27 cellular contexts compared by ENCODE assay signal in genomic region chr17:40717776-40718175, GRCh38. TPM values are rescaled to one million over a fixed set of nuclear protein-coding genes. Genes with fewer than 3 reads are reported as not detected.
DNase-seq lines count a peak whose midpoint lies in the region; ATAC-seq and TF ChIP-seq lines count a peak whose summit lies in the region.
"Had no signal": no experiment of that assay in that cellular context is flagged by ENCODE, and none has a peak within 500 bp of the region (broad histone marks: within the 10 kb centered on the region; RNA-seq: fewer than 3 reads in every experiment).

No MANE protein-coding gene starts in this region.

- H3K18ac ChIP-seq in mesenchymal stem cell (ENCODE audit: low read depth in 1 of 2, low read length in 2 of 2), result no peak overlapping the region

- H3K4me1 ChIP-seq in neural progenitor cell (no peaks in the 10 kb centered on the region), gastrocnemius medialis (no peaks in the 10 kb centered on the region), mesenchymal stem cell (ENCODE audit: control insufficient read depth, insufficient read depth, low read depth, low read length) (peaks cover 11% of the 10 kb centered on the region)
- H3K4me1 ChIP-seq: BE2C, BLaER1 had no signal

- H3F3A ChIP-seq in neural progenitor cell (ENCODE audit: low read depth), result no peaks in the 10 kb centered on the region

- H4K8ac ChIP-seq in mesenchymal stem cell (ENCODE audit: low read length), result no peak overlapping the region

- no peak overlapping the region for H3K4me3 Mint-ChIP-seq in neural progenitor cell
- no peak overlapping the region for H3K4me3 Mint-ChIP-seq in activated naive CD4-positive, alpha-beta T cell treated with anti-CD3 and anti-CD28 coated beads for 36 hours
- H3K4me3 Mint-ChIP-seq: CD4-positive, alpha-beta T cell; CD8-positive, alpha-beta T cell had no signal

- no peak for TF ChIP-seq POLR2A in gastrocnemius medialis (IDR thresholded peaks at IDR 0.05)

- no peak overlapping the region for H3K4me3 ChIP-seq in neural progenitor cell
- no peak overlapping the region for H3K4me3 ChIP-seq in gastrocnemius medialis
- H3K4me3 ChIP-seq in mesenchymal stem cell (ENCODE audit: insufficient read depth in 1 of 2, low read depth in 1 of 2, low read length in 2 of 2), result no peak overlapping the region
- H3K4me3 ChIP-seq: BLaER1, GM12878 had no signal

- H3K9ac ChIP-seq in neural progenitor cell, result no peak overlapping the region
- H3K9ac ChIP-seq in mesenchymal stem cell (ENCODE audit: low read length), result no peak overlapping the region
- H3K9ac ChIP-seq: BLaER1 had no signal

- no peak overlapping the region for H3K27ac Mint-ChIP-seq in neural progenitor cell
- no peak overlapping the region for H3K27ac Mint-ChIP-seq in activated naive CD4-positive, alpha-beta T cell treated with anti-CD3 and anti-CD28 coated beads for 36 hours
- H3K27ac Mint-ChIP-seq: CD4-positive, alpha-beta T cell; CD8-positive, alpha-beta T cell had no signal

- H3K14ac ChIP-seq in mesenchymal stem cell (ENCODE audit: low read length in 2 of 2), result no peak overlapping the region

- H2BK12ac ChIP-seq in mesenchymal stem cell (ENCODE audit: low read length in 2 of 2), result no peak overlapping the region

- H3K9me3 Mint-ChIP-seq in neural progenitor cell, result peaks cover 2% of the 10 kb centered on the region
- no peaks in the 10 kb centered on the region for H3K9me3 Mint-ChIP-seq in activated naive CD4-positive, alpha-beta T cell treated with anti-CD3 and anti-CD28 coated beads for 36 hours
- H3K9me3 Mint-ChIP-seq: CD4-positive, alpha-beta T cell; CD8-positive, alpha-beta T cell had no signal

- no peaks in the 10 kb centered on the region for H3K27me3 ChIP-seq in neural progenitor cell
- H3K27me3 ChIP-seq in gastrocnemius medialis, result peaks cover 0 to 4% (median 0%) of the 10 kb centered on the region in 3 donors
- H3K27me3 ChIP-seq in mesenchymal stem cell (ENCODE audit: control insufficient read depth in 1 of 2, insufficient read depth in 1 of 2, low read length in 2 of 2), result no peaks in the 10 kb centered on the region
- H3K27me3 ChIP-seq: BLaER1 had no signal

- H3K23ac ChIP-seq in mesenchymal stem cell (ENCODE audit: low read length in 2 of 2), result no peak overlapping the region

- H2BK15ac ChIP-seq in mesenchymal stem cell (ENCODE audit: low read depth, poor library complexity, severe bottlenecking), result no peak overlapping the region

- CTCF ChIA-PET in activated naive CD4-positive, alpha-beta T cell treated with anti-CD3 and anti-CD28 coated beads for 36 hours (lab: Charles Lee), result no interaction called here

- peaks cover 15% of the 10 kb centered on the region for H3K27me3 Mint-ChIP-seq in neural progenitor cell (ENCODE audit: insufficient read depth, low read depth)
- H3K27me3 Mint-ChIP-seq in activated naive CD4-positive, alpha-beta T cell treated with anti-CD3 and anti-CD28 coated beads for 36 hours (ENCODE audit: low read depth), result peaks cover 2% of the 10 kb centered on the region

- H3K36me3 ChIP-seq in neural progenitor cell (no peaks in the 10 kb centered on the region), gastrocnemius medialis (no peaks in the 10 kb centered on the region), mesenchymal stem cell (ENCODE audit: control insufficient read depth in 1 of 2, insufficient read depth in 2 of 2, low read depth in 1 of 2, low read length in 2 of 2) (peaks cover 0 to 3% of the 10 kb centered on the region in 2 experiments)
- H3K36me3 ChIP-seq: BE2C, BLaER1 had no signal

- no peak overlapping the region for H2BK5ac ChIP-seq in mesenchymal stem cell (ENCODE audit: low read depth, low read length, poor library complexity, severe bottlenecking)

- no peaks in the 10 kb centered on the region for H3K36me3 Mint-ChIP-seq in neural progenitor cell
- no peaks in the 10 kb centered on the region for H3K36me3 Mint-ChIP-seq in activated naive CD4-positive, alpha-beta T cell treated with anti-CD3 and anti-CD28 coated beads for 36 hours (ENCODE audit: low read depth)
- H3K36me3 Mint-ChIP-seq: CD8-positive, alpha-beta T cell had no signal

- H2BK120ac ChIP-seq in mesenchymal stem cell (ENCODE audit: low read depth, low read length), result no peak overlapping the region

- no peak overlapping the region for H3K4me2 ChIP-seq in neural progenitor cell
- H3K4me2 ChIP-seq in mesenchymal stem cell (ENCODE audit: low read length, poor library complexity, severe bottlenecking), result no peak overlapping the region
- H3K4me2 ChIP-seq: BLaER1 had no signal

- no peak for TF ChIP-seq CTCF in neural progenitor cell (IDR thresholded peaks at IDR 0.05)
- TF ChIP-seq CTCF in gastrocnemius medialis (IDR thresholded peaks at IDR 0.05 in 4 of 5, conservative IDR thresholded peaks at IDR 0.05 in 1 of 5), result no peak

- no peak overlapping the region for H3K4ac ChIP-seq in mesenchymal stem cell (ENCODE audit: low read depth in 1 of 2, low read length in 2 of 2)

- no peak overlapping the region for H2AK5ac ChIP-seq in mesenchymal stem cell (ENCODE audit: low read length, severe bottlenecking)

- no peaks in the 10 kb centered on the region for H3K4me1 Mint-ChIP-seq in neural progenitor cell
- no peaks in the 10 kb centered on the region for H3K4me1 Mint-ChIP-seq in activated naive CD4-positive, alpha-beta T cell treated with anti-CD3 and anti-CD28 coated beads for 36 hours (ENCODE audit: low read depth)

- H4K91ac ChIP-seq in mesenchymal stem cell (ENCODE audit: low read length), result no peak overlapping the region

- peak; percentile 40 for DNase-seq in COLO829 (ENCODE audit: low spot score)
- DNase-seq in SK-MEL-5 (ENCODE audit: low read depth, low spot score), result peak; percentile 67
- DNase-seq in neural progenitor cell (ENCODE audit: low spot score), result no peak
- DNase-seq in gastrocnemius medialis, result no peak
- no peak for DNase-seq in activated naive CD4-positive, alpha-beta T cell treated with anti-CD3 and anti-CD28 coated beads for 36 hours
- DNase-seq in mesenchymal stem cell, result no peak
- DNase-seq: 8988T; ACHN; BE2C; C1 segment of cervical spinal cord; CD4-positive, alpha-beta T cell; CD8-positive, alpha-beta T cell; COR-L47; DMS 273 treated with DMSO at 0.1 percent for 48 hours; DMS153; DMS53; DMS79; DND-41; EL; GDM1 had no signal

- no peaks in the 10 kb centered on the region for H3K79me1 ChIP-seq in mesenchymal stem cell (replicated peaks; ENCODE audit: low read length, poor library complexity, severe bottlenecking)

- intact Hi-C loops in gastrocnemius medialis (cut with DNase I; ENCODE audit: low total_unique reads), result no loop called here
- intact Hi-C loops in activated naive CD4-positive, alpha-beta T cell treated with anti-CD3 and anti-CD28 coated beads for 36 hours (cut with micrococcal nuclease), result no loop called here

- no peaks in the 10 kb centered on the region for H3K9me3 ChIP-seq in neural progenitor cell (ENCODE audit: low read depth)
- H3K9me3 ChIP-seq in gastrocnemius medialis, result no peaks in the 10 kb centered on the region
- no peaks in the 10 kb centered on the region for H3K9me3 ChIP-seq in mesenchymal stem cell (ENCODE audit: control insufficient read depth, low read length)
- H3K9me3 ChIP-seq: BE2C, BLaER1 had no signal

- no peak overlapping the region for H3K27ac ChIP-seq in neural progenitor cell
- H3K27ac ChIP-seq in gastrocnemius medialis, result no peak overlapping the region
- H3K27ac ChIP-seq in mesenchymal stem cell (ENCODE audit: low read length, poor library complexity, severe bottlenecking), result no peak overlapping the region
- H3K27ac ChIP-seq: BLaER1 had no signal

- in situ Hi-C loops in SK-MEL-5 (cut with HindIII; ENCODE audit: low pct_unique_long_range_greater_than_20kb, low sequenced_read_pairs), result no loop called here
- in situ Hi-C loops in gastrocnemius medialis (cut with MboI; ENCODE audit: low sequenced_read_pairs in 4 of 4), result no loop called here

- no peaks in the 10 kb centered on the region for H4K20me1 ChIP-seq in neural progenitor cell (ENCODE audit: low read depth)
- H4K20me1 ChIP-seq: BLaER1 had no signal

- H3K79me2 ChIP-seq in neural progenitor cell (ENCODE audit: low read depth), result no peaks in the 10 kb centered on the region

- no peak for ATAC-seq in gastrocnemius medialis
- ATAC-seq in GM19035 (IDR thresholded peaks at IDR 0.05; ENCODE audit: unreplicated experiment), result no peak
- ATAC-seq: CD8-positive, alpha-beta T cell; GM12878 had no signal

- H2AFZ ChIP-seq in neural progenitor cell (replicated peaks) (peak overlapping the region; percentile 65), mesenchymal stem cell (ENCODE audit: low read depth, low read length) (no peak overlapping the region)

- WGBS in mesenchymal stem cell, result 62% methylated on average over 2 of the region's 3 CpGs

RNA-seq across cellular contexts. Expression of gene KRT24, which starts 14.2 kb away (rescaled TPM):
- not detected in 2 replicates for total RNA-seq in SK-MEL-5 (2014; rRNA removed; shearing (Covaris generic))
- not detected in 2 replicates for polyA plus RNA-seq in SK-MEL-5 (2015; cell fraction: cytosol; rRNA removed)
- not detected in 2 replicates for polyA plus RNA-seq in SK-MEL-5 (2015; cell fraction: nucleus; rRNA removed)
- total RNA-seq in neural progenitor cell (ENCODE audit: low replicate concordance) (not detected in 2 replicates), gastrocnemius medialis (not detected)
- not detected for total RNA-seq in activated naive CD4-positive, alpha-beta T cell treated with anti-CD3 and anti-CD28 coated beads for 36 hours
- not detected for polyA plus RNA-seq in mesenchymal stem cell (2013, experiment 1 of 2)
- not detected for polyA plus RNA-seq in mesenchymal stem cell (2013, experiment 2 of 2)
- total RNA-seq: A673; CD4-positive, alpha-beta T cell; CD8-positive, alpha-beta T cell; Daoy; G401; GM12878 had no signal
- polyA plus RNA-seq: AG04450, GM12878 had no signal

RNA-seq across cellular contexts. Expression of gene KRT25, which starts 37.4 kb away (rescaled TPM):
- 0.05 and 0.27 TPM in 2 replicates for total RNA-seq in SK-MEL-5 (2014; rRNA removed; shearing (Covaris generic))
- polyA plus RNA-seq in SK-MEL-5 (2015; cell fraction: cytosol; rRNA removed), result 0.09 TPM in 1 of 2 replicates, not detected in the other
- not detected in 2 replicates for polyA plus RNA-seq in SK-MEL-5 (2015; cell fraction: nucleus; rRNA removed)
- total RNA-seq in neural progenitor cell (ENCODE audit: low replicate concordance) (not detected in 2 replicates), gastrocnemius medialis (not detected)
- total RNA-seq in activated naive CD4-positive, alpha-beta T cell treated with anti-CD3 and anti-CD28 coated beads for 36 hours, result not detected
- polyA plus RNA-seq in mesenchymal stem cell (2013, experiment 1 of 2), result not detected
- polyA plus RNA-seq in mesenchymal stem cell (2013, experiment 2 of 2), result not detected
- total RNA-seq: CD4-positive, alpha-beta T cell; CD8-positive, alpha-beta T cell; Daoy; G401; GM12878 had no signal
- polyA plus RNA-seq: AG04450, GM12878 had no signal

RNA-seq across cellular contexts. Expression of gene KRT222, which starts 52.8 kb away (rescaled TPM):
- 0.45 and 0.95 TPM in 2 replicates for total RNA-seq in SK-MEL-5 (2014; rRNA removed; shearing (Covaris generic))
- polyA plus RNA-seq in SK-MEL-5 (2015; cell fraction: cytosol; rRNA removed), result 0.57 TPM in 2 replicates
- polyA plus RNA-seq in SK-MEL-5 (2015; cell fraction: nucleus; rRNA removed), result 1.8 and 2.5 TPM in 2 replicates
- 0.39 and 2.8 TPM in 2 replicates for total RNA-seq in neural progenitor cell (ENCODE audit: low replicate concordance)
- not detected for total RNA-seq in gastrocnemius medialis
- total RNA-seq in activated naive CD4-positive, alpha-beta T cell treated with anti-CD3 and anti-CD28 coated beads for 36 hours, result not detected
- not detected for polyA plus RNA-seq in mesenchymal stem cell (2013, experiment 1 of 2)
- not detected for polyA plus RNA-seq in mesenchymal stem cell (2013, experiment 2 of 2)
- total RNA-seq: A673; CD4-positive, alpha-beta T cell; CD8-positive, alpha-beta T cell; Daoy; G401 had no signal
- polyA plus RNA-seq: AG04450 had no signal

RNA-seq across cellular contexts. Expression of gene KRT26, which starts 54.2 kb away (rescaled TPM):
- not detected in 2 replicates for total RNA-seq in SK-MEL-5 (2014; rRNA removed; shearing (Covaris generic))
- not detected in 2 replicates for polyA plus RNA-seq in SK-MEL-5 (2015; cell fraction: cytosol; rRNA removed)
- not detected in 2 replicates for polyA plus RNA-seq in SK-MEL-5 (2015; cell fraction: nucleus; rRNA removed)
- total RNA-seq in neural progenitor cell (ENCODE audit: low replicate concordance), result not detected in 2 replicates
- not detected for total RNA-seq in gastrocnemius medialis
- not detected for total RNA-seq in activated naive CD4-positive, alpha-beta T cell treated with anti-CD3 and anti-CD28 coated beads for 36 hours
- not detected for polyA plus RNA-seq in mesenchymal stem cell (2013, experiment 1 of 2)
- polyA plus RNA-seq in mesenchymal stem cell (2013, experiment 2 of 2), result not detected
- total RNA-seq: A673; CD4-positive, alpha-beta T cell; CD8-positive, alpha-beta T cell; Daoy; G401; GM12878 had no signal
- polyA plus RNA-seq: AG04450, GM12878 had no signal

Comparison
In these comparisons a context has a peak if more than half of its experiments do, and no peak if none do; other contexts are left out.
1. DNase-seq: peak in COLO829 (single experiment) and SK-MEL-5 (single experiment); none in neural progenitor cell (single experiment), gastrocnemius medialis (0 of 2), activated naive CD4-positive, alpha-beta T cell treated with anti-CD3 and anti-CD28 coated beads for 36 hours (single experiment) and mesenchymal stem cell (single experiment).